22 cellular contexts compared by ENCODE assay signal in genomic region chr4:107863416-107863815, GRCh38. TPM values are rescaled to one million over a fixed set of nuclear protein-coding genes. Genes with fewer than 3 reads are reported as not detected.
DNase-seq lines count a peak whose midpoint lies in the region; ATAC-seq and TF ChIP-seq lines count a peak whose summit lies in the region.
"Had no signal": no experiment of that assay in that cellular context is flagged by ENCODE, and none has a peak within 500 bp of the region (broad histone marks: within the 10 kb centered on the region; RNA-seq: fewer than 3 reads in every experiment).

No MANE protein-coding gene starts in this region.

- no peak for ATAC-seq in GM19455 (IDR thresholded peaks at IDR 0.05; ENCODE audit: unreplicated experiment)
- ATAC-seq: naive thymus-derived CD8-positive, alpha-beta T cell had no signal

- H3K9ac ChIP-seq in colonic mucosa (ENCODE audit: low read depth in 2 of 2, low read length in 2 of 2): no peak overlapping the region
- H3K9ac ChIP-seq: SK-N-SH had no signal

- no peaks in the 10 kb centered on the region for H3K9me3 Mint-ChIP-seq in progenitor cell of endocrine pancreas (ENCODE audit: low read depth)
- H3K9me3 Mint-ChIP-seq: CD4-positive, alpha-beta T cell; dendritic cell treated with granulocyte-macrophage colony-stimulating factor and Interleukin-4, amounts not matched to agents 40 ng/mL and 50 ng/mL, for 4 days; IgD-negative memory B cell; naive thymus-derived CD8-positive, alpha-beta T cell had no signal

- H3K4me1 ChIP-seq in ACC112 (ENCODE audit: control insufficient read depth, insufficient read depth, low read length, unreplicated experiment): peaks cover 29% of the 10 kb centered on the region
- H3K4me1 ChIP-seq in colonic mucosa: no peaks in the 10 kb centered on the region

- H3K4me1 Mint-ChIP-seq in progenitor cell of endocrine pancreas (ENCODE audit: low read depth): no peaks in the 10 kb centered on the region
- H3K4me1 Mint-ChIP-seq: IgD-negative memory B cell; naive thymus-derived CD8-positive, alpha-beta T cell had no signal

- peak overlapping the region; percentile 2; the same call in 1 of the 2 replicates for H3K4me3 ChIP-seq in ACC112 (ENCODE audit: low read depth, low read length)
- no peak overlapping the region for H3K4me3 ChIP-seq in colonic mucosa
- H3K4me3 ChIP-seq: ovary, right lobe of liver had no signal

- H3K36me3 ChIP-seq in ACC112 (ENCODE audit: insufficient read depth, low read length) (peaks cover 6% of the 10 kb centered on the region; the same call in 1 of the 2 replicates), colonic mucosa (no peaks in the 10 kb centered on the region)
- H3K36me3 ChIP-seq: ovary, right lobe of liver, WERI-Rb-1 had no signal

- H3K27me3 ChIP-seq in ACC112 (ENCODE audit: insufficient read depth, low read length) (no peaks in the 10 kb centered on the region), colonic mucosa (no peaks in the 10 kb centered on the region)
- H3K27me3 ChIP-seq: ovary, right lobe of liver had no signal

- no peak overlapping the region for H3K4me3 Mint-ChIP-seq in progenitor cell of endocrine pancreas (ENCODE audit: low read depth)
- H3K4me3 Mint-ChIP-seq: CD4-positive, alpha-beta T cell; dendritic cell treated with granulocyte-macrophage colony-stimulating factor and Interleukin-4, amounts not matched to agents 40 ng/mL and 50 ng/mL, for 4 days; IgD-negative memory B cell; naive thymus-derived CD8-positive, alpha-beta T cell had no signal

- no peaks in the 10 kb centered on the region for H3K36me3 Mint-ChIP-seq in progenitor cell of endocrine pancreas (ENCODE audit: insufficient read depth)
- H3K36me3 Mint-ChIP-seq: IgD-negative memory B cell; naive thymus-derived CD8-positive, alpha-beta T cell had no signal

- TF ChIP-seq CTCF in colonic mucosa (IDR thresholded peaks at IDR 0.05) (no peak), progenitor cell of endocrine pancreas (IDR thresholded peaks at IDR 0.05; ENCODE audit: unreplicated experiment) (no peak)

- H3K9me3 ChIP-seq in colonic mucosa: no peaks in the 10 kb centered on the region
- H3K9me3 ChIP-seq: ovary, right lobe of liver, SK-N-SH had no signal

- DNase-seq in NCI-H226: peak; percentile 79
- DNase-seq in colonic mucosa: no peak
- DNase-seq in lung microvascular endothelial cell (ENCODE audit: low read depth in 2 of 2): peak; percentile 17 to 31
- no peak for DNase-seq in anterior cingulate cortex (lab: John Stamatoyannopoulos, UW)
- DNase-seq in dedifferentiated amniotic fluid mesenchymal stem cell (ENCODE audit: extremely low spot score): no peak
- no peak for DNase-seq in progenitor cell of endocrine pancreas (ENCODE audit: low spot score, unreplicated experiment)
- DNase-seq: activated effector memory CD4-positive, alpha-beta T cell treated with Interleukin-2 at 50 U/mL for 16 hours; CD4-positive, alpha-beta T cell; H7; hypothalamus; kidney; naive thymus-derived CD8-positive, alpha-beta T cell; NCI-H2107; ovary; SK-N-SH; T-helper 2 cell; WERI-Rb-1 had no signal

- intact Hi-C loops in colonic mucosa (cut with DNase I): no loop called here

- H3K27ac Mint-ChIP-seq in progenitor cell of endocrine pancreas: no peak overlapping the region
- H3K27ac Mint-ChIP-seq: CD4-positive, alpha-beta T cell; dendritic cell treated with granulocyte-macrophage colony-stimulating factor and Interleukin-4, amounts not matched to agents 40 ng/mL and 50 ng/mL, for 4 days; IgD-negative memory B cell; naive thymus-derived CD8-positive, alpha-beta T cell had no signal

- no peak overlapping the region for H2AFZ ChIP-seq in ACC112 (ENCODE audit: low read length, unreplicated experiment)

- no peaks in the 10 kb centered on the region for H3K27me3 Mint-ChIP-seq in progenitor cell of endocrine pancreas
- H3K27me3 Mint-ChIP-seq: dendritic cell treated with granulocyte-macrophage colony-stimulating factor and Interleukin-4, amounts not matched to agents 40 ng/mL and 50 ng/mL, for 4 days had no signal

- H3K79me2 ChIP-seq in ACC112 (ENCODE audit: control insufficient read depth, insufficient read depth, low read length, unreplicated experiment): peaks cover 15% of the 10 kb centered on the region

- H3K27ac ChIP-seq in ACC112 (ENCODE audit: low read depth, low read length): peak overlapping the region; percentile 91
- peak overlapping the region; percentile 42 for H3K27ac ChIP-seq in colonic mucosa
- H3K27ac ChIP-seq: ovary, WERI-Rb-1 had no signal

RNA-seq across cellular contexts. Expression of gene SGMS2, which starts 38.7 kb away (rescaled TPM):
- total RNA-seq in colonic mucosa (10 to 100 TPM; 34.9 to 49.1 TPM), lung microvascular endothelial cell (31.8 and 35.5 TPM in 2 replicates), progenitor cell of endocrine pancreas (6.9 and 10.7 TPM in 2 replicates)
- total RNA-seq: naive thymus-derived CD8-positive, alpha-beta T cell had no signal

Comparison
In these comparisons a context has a peak if more than half of its experiments do, and no peak if none do; other contexts are left out.
1. DNase-seq: peak in NCI-H226 (single experiment) and lung microvascular endothelial cell (2 of 2); none in colonic mucosa (single experiment), anterior cingulate cortex (0 of 58), dedifferentiated amniotic fluid mesenchymal stem cell (single experiment) and progenitor cell of endocrine pancreas (single experiment).